ENCODE assay signal across 14 cellular contexts in the genomic region with DNA sequence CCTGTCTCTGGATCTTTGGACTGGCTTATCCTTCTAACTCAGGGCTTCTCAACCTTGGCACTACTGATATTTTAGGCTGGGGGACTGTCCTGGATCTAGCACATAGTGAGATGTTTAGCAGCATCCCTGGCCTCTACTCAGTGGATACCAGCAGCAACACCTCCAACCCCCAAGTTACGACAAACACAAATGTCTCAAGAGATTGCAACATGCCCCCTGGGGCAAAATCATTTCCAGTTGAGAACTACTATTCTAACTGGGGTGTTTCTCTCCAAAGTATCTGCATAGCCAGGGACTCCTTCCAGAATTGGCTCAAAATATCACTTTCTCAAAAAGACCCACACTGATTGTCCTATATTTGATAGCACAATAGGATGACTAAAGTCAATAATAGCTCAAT.
DNase-seq lines count a peak whose midpoint lies in the region; ATAC-seq and TF ChIP-seq lines count a peak whose summit lies in the region.
"Had no signal": no experiment of that assay in that cellular context is flagged by ENCODE, and none has a peak within 500 bp of the region (broad histone marks: within the 10 kb centered on the region; RNA-seq: fewer than 3 reads in every experiment).

No MANE protein-coding gene starts in this region.

- ATAC-seq in GM21526 (IDR thresholded peaks at IDR 0.05; ENCODE audit: low FRiP score, unreplicated experiment) = no peak
- ATAC-seq: GM12878, GM23338 had no signal

- no peak for TF ChIP-seq CTCF in NB4 (IDR thresholded peaks at IDR 0.05; ENCODE audit: low read depth, low read length)
- no peak for TF ChIP-seq CTCF in neutrophil (IDR thresholded peaks at IDR 0.05)

- no peaks in the 10 kb centered on the region for H3K36me3 ChIP-seq in neutrophil
- H3K36me3 ChIP-seq: BLaER1 treated with 17β-estradiol and CSF1 and Interleukin-3, amounts not matched to agents 10 nM and 100 nM had no signal

- H3K4me3 ChIP-seq in NB4 (ENCODE audit: low read depth, low read length) = no peak overlapping the region
- peak overlapping the region; percentile 9 to 29 for H3K4me3 ChIP-seq in neutrophil (ENCODE audit: low read depth in 1 of 2, low read length in 1 of 2)
- H3K4me3 ChIP-seq: BLaER1 treated with 17β-estradiol and CSF1 and Interleukin-3, amounts not matched to agents 10 nM and 100 nM; GM12878; GM23338 had no signal

- peak overlapping the region; percentile 92 for H3K27ac ChIP-seq in neutrophil
- H3K27ac ChIP-seq: BLaER1 treated with 17β-estradiol and CSF1 and Interleukin-3, amounts not matched to agents 10 nM and 100 nM had no signal

- DNase-seq in SIG-M5 treated with dmso at 0.1 percent for 504 hours (lab: John Stamatoyannopoulos, UW; ENCODE audit: unreplicated experiment) (peak; percentile 36), SIG-M5 (lab: John Stamatoyannopoulos, UW) (no peak), AML-193 (lab: John Stamatoyannopoulos, UW) (peak; percentile 18 to 21), NB4 (ENCODE audit: low read depth) (peak; percentile 30), NCI-H82 (lab: John Stamatoyannopoulos, UW) (no peak), NCI-H69 (lab: John Stamatoyannopoulos, UW) (no peak)
- DNase-seq: 8988T, DMS79, H9 had no signal

- no peaks in the 10 kb centered on the region for H3K27me3 ChIP-seq in neutrophil
- H3K27me3 ChIP-seq: BLaER1 treated with 17β-estradiol and CSF1 and Interleukin-3, amounts not matched to agents 10 nM and 100 nM had no signal

- H3K4me1 ChIP-seq in neutrophil (ENCODE audit: control insufficient read depth in 1 of 2, insufficient read depth in 1 of 2, low read depth in 1 of 2, low read length in 1 of 2) = peaks cover 30 to 47% of the 10 kb centered on the region in 2 experiments

- no peaks in the 10 kb centered on the region for H3K9me3 ChIP-seq in neutrophil

- TF ChIP-seq POLR2A in NB4 (IDR thresholded peaks at IDR 0.05; ENCODE audit: extremely low read depth, insufficient read length) = no peak

Comparison
In these comparisons a context has a peak if more than half of its experiments do, and no peak if none do; other contexts are left out.
1. DNase-seq: peak in SIG-M5 treated with dmso at 0.1 percent for 504 hours (single experiment), AML-193 (2 of 2) and NB4 (single experiment); none in SIG-M5 (single experiment), NCI-H82 (single experiment) and NCI-H69 (single experiment).